1 cellular context compared by ENCODE assay signal in the genomic region with DNA sequence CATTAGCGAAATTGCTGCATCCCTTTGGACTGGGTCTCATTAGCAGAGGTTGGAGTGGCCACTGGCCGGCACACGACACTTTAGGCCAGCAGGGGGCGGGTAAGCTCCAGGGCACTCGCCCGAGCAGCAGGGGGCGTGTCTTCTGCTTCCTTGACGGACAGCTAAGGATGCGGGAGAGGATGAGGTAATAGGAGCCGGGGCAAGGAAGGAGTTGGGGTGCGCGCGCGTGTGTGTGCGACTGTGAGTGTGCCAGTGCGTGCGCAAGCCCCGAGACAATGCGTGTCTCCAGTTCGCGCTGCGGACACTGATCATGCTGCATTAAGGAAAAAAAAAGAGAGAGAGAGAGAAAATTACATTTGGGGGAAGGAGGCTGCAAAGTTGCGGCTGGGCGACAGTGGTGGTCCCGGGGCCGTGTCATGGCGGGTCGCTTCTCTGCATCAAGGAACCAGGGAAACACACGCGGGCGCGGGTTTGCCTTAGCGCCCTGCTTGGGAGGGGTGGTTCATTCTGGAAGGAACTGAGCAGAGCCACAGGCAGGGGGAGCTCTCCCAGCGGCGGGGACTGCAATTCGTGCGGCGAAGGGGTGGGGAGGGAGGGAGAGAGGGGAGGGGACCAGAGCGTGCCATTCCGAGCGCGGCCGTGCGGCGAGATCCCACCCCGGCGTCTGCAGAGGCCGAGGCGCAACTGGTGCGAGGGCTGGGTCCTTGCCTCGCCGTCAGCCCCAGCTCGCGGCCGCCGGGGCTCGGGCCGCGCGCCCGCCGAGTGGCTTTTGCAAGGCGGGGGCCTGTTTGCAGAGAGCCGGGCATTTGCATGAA.
TF ChIP-seq lines count a peak whose summit lies in the region.

TSS of gene DTX4 (plus strand) at position 625 of the 815 bp plus-strand sequence. CDS start 464 bp downstream, outside the sequence.

TF ChIP-seq in GM12878, 131 proteins besides CTCF, POLR2A, EP300 and RAD21 (continued from another document and continues in another):
- TF ChIP-seq, protein P1, sequence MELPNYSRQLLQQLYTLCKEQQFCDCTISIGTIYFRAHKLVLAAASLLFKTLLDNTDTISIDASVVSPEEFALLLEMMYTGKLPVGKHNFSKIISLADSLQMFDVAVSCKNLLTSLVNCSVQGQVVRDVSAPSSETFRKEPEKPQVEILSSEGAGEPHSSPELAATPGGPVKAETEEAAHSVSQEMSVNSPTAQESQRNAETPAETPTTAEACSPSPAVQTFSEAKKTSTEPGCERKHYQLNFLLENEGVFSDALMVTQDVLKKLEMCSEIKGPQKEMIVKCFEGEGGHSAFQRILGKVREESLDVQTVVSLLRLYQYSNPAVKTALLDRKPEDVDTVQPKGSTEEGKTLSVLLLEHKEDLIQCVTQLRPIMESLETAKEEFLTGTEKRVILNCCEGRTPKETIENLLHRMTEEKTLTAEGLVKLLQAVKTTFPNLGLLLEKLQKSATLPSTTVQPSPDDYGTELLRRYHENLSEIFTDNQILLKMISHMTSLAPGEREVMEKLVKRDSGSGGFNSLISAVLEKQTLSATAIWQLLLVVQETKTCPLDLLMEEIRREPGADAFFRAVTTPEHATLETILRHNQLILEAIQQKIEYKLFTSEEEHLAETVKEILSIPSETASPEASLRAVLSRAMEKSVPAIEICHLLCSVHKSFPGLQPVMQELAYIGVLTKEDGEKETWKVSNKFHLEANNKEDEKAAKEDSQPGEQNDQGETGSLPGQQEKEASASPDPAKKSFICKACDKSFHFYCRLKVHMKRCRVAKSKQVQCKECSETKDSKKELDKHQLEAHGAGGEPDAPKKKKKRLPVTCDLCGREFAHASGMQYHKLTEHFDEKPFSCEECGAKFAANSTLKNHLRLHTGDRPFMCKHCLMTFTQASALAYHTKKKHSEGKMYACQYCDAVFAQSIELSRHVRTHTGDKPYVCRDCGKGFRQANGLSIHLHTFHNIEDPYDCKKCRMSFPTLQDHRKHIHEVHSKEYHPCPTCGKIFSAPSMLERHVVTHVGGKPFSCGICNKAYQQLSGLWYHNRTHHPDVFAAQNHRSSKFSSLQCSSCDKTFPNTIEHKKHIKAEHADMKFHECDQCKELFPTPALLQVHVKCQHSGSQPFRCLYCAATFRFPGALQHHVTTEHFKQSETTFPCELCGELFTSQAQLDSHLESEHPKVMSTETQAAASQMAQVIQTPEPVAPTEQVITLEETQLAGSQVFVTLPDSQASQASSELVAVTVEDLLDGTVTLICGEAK (IDR thresholded peaks at IDR 0.05; ENCODE audit: borderline replicate concordance) = no peak
- no peak for TF ChIP-seq ZNF274 (IDR thresholded peaks at IDR 0.05; ENCODE audit: insufficient read depth, insufficient read length)
- TF ChIP-seq TCF7 (IDR thresholded peaks at IDR 0.05; ENCODE audit: borderline replicate concordance) = no peak
- TF ChIP-seq NRF1 (conservative IDR thresholded peaks at IDR 0.05; ENCODE audit: low read depth, low read length) = no peak
- TF ChIP-seq ZNF687 (IDR thresholded peaks at IDR 0.05) = peak; percentile 87
- peak; percentile 45 for TF ChIP-seq SP1 (IDR thresholded peaks at IDR 0.05; ENCODE audit: low read depth, low read length)
- TF ChIP-seq MXI1 (IDR thresholded peaks at IDR 0.05; ENCODE audit: low read depth, low read length) = no peak; the same call in none of the 2 replicates
- peak; percentile 38; the same call in 1 of the 2 replicates for TF ChIP-seq NR2F1 (conservative IDR thresholded peaks at IDR 0.05)
- TF ChIP-seq ASH2L (IDR thresholded peaks at IDR 0.05; ENCODE audit: borderline replicate concordance, low read depth) = no peak
- TF ChIP-seq HDGF (IDR thresholded peaks at IDR 0.05) = peak; percentile 99
- TF ChIP-seq CBFB (IDR thresholded peaks at IDR 0.05; ENCODE audit: low read depth) = no peak
- TF ChIP-seq RUNX3 (IDR thresholded peaks at IDR 0.05; ENCODE audit: low read length) = peak; percentile 44
- TF ChIP-seq SIX5 (IDR thresholded peaks at IDR 0.05; ENCODE audit: low read depth, low read length, severe bottlenecking) = no peak
- TF ChIP-seq HCFC1 (IDR thresholded peaks at IDR 0.05; ENCODE audit: low read length) = peak; percentile 38
- peak; percentile 97 for TF ChIP-seq ATF7 (IDR thresholded peaks at IDR 0.05; ENCODE audit: low read depth)
- TF ChIP-seq CHD2 (IDR thresholded peaks at IDR 0.05; ENCODE audit: borderline replicate concordance, low read depth, low read length) = no peak
- TF ChIP-seq CBX3 (IDR thresholded peaks at IDR 0.05; ENCODE audit: borderline replicate concordance, low read depth) = no peak
- peak; percentile 94 for TF ChIP-seq PBX3 (IDR thresholded peaks at IDR 0.05; ENCODE audit: insufficient replicate concordance, low read depth, low read length)
- no peak for TF ChIP-seq ZNF622 (IDR thresholded peaks at IDR 0.05)
- peak; percentile 86; the same call in 1 of the 2 replicates for TF ChIP-seq ATF2 (IDR thresholded peaks at IDR 0.05; ENCODE audit: low read length)
- TF ChIP-seq, protein P2, sequence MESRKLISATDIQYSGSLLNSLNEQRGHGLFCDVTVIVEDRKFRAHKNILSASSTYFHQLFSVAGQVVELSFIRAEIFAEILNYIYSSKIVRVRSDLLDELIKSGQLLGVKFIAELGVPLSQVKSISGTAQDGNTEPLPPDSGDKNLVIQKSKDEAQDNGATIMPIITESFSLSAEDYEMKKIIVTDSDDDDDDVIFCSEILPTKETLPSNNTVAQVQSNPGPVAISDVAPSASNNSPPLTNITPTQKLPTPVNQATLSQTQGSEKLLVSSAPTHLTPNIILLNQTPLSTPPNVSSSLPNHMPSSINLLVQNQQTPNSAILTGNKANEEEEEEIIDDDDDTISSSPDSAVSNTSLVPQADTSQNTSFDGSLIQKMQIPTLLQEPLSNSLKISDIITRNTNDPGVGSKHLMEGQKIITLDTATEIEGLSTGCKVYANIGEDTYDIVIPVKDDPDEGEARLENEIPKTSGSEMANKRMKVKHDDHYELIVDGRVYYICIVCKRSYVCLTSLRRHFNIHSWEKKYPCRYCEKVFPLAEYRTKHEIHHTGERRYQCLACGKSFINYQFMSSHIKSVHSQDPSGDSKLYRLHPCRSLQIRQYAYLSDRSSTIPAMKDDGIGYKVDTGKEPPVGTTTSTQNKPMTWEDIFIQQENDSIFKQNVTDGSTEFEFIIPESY (IDR thresholded peaks at IDR 0.05) = no peak
- no peak for TF ChIP-seq SRF (IDR thresholded peaks at IDR 0.05; ENCODE audit: low read depth in 2 of 2, low read length in 2 of 2)
- peak; percentile 67; the same call in 1 of the 2 replicates for TF ChIP-seq PAX5 (IDR thresholded peaks at IDR 0.05; ENCODE audit: borderline replicate concordance, low read depth, low read length)
- TF ChIP-seq PRDM15 (CRISPR knock-in tag; IDR thresholded peaks at IDR 0.05) = no peak
- TF ChIP-seq RELB (IDR thresholded peaks at IDR 0.05; ENCODE audit: low read depth) = peak; percentile 76
- peak; percentile 56; the same call in 1 of the 2 replicates for TF ChIP-seq POLR2AphosphoS5 (IDR thresholded peaks at IDR 0.05; ENCODE audit: low read length)
- no peak for TF ChIP-seq SUPT20H (IDR thresholded peaks at IDR 0.05; ENCODE audit: borderline replicate concordance, control insufficient read depth, low read depth, low read length)
- TF ChIP-seq SMAD5 (IDR thresholded peaks at IDR 0.05; ENCODE audit: low read depth) = 0 out of 2 replicates have a peak, but pooled peaks have one; percentile 20
- no peak for TF ChIP-seq BMI1 (IDR thresholded peaks at IDR 0.05; ENCODE audit: borderline replicate concordance)
- TF ChIP-seq, protein P3, sequence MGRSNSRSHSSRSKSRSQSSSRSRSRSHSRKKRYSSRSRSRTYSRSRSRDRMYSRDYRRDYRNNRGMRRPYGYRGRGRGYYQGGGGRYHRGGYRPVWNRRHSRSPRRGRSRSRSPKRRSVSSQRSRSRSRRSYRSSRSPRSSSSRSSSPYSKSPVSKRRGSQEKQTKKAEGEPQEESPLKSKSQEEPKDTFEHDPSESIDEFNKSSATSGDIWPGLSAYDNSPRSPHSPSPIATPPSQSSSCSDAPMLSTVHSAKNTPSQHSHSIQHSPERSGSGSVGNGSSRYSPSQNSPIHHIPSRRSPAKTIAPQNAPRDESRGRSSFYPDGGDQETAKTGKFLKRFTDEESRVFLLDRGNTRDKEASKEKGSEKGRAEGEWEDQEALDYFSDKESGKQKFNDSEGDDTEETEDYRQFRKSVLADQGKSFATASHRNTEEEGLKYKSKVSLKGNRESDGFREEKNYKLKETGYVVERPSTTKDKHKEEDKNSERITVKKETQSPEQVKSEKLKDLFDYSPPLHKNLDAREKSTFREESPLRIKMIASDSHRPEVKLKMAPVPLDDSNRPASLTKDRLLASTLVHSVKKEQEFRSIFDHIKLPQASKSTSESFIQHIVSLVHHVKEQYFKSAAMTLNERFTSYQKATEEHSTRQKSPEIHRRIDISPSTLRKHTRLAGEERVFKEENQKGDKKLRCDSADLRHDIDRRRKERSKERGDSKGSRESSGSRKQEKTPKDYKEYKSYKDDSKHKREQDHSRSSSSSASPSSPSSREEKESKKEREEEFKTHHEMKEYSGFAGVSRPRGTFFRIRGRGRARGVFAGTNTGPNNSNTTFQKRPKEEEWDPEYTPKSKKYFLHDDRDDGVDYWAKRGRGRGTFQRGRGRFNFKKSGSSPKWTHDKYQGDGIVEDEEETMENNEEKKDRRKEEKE (IDR thresholded peaks at IDR 0.05) = no peak
